21 cellular contexts compared by ENCODE assay signal in the genomic region with DNA sequence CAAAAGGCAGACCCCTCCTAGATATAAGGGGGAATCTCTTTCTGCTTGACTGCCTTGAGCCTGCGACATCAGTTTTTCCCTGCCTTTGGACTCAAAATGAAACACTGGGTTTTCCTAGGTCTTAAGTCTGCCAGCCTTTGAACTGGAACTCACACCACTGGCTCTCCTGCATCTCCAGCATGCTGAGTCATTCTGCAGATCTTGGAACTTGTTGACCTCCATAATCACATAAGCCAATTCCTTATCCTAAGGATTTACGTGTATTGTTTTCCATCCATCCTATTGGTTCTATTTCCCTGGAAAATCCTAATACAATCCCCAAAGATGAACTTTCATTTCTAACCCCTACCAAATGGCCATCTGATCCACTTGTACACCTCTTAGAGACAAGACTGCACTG.
DNase-seq lines count a peak whose midpoint lies in the region; ATAC-seq, FAIRE-seq and TF ChIP-seq lines count a peak whose summit lies in the region.
"Had no signal": no experiment of that assay in that cellular context is flagged by ENCODE, and none has a peak within 500 bp of the region (broad histone marks: within the 10 kb centered on the region; RNA-seq: fewer than 3 reads in every experiment).

No MANE protein-coding gene starts in this region.

- H3K9ac ChIP-seq in astrocyte (ENCODE audit: low read length), result no peak overlapping the region

- no peak overlapping the region for H3K27ac Mint-ChIP-seq in astrocyte (ENCODE audit: unreplicated experiment)
- H3K27ac Mint-ChIP-seq: CD4-positive, CD25-positive, alpha-beta regulatory T cell; HFFc6 had no signal

- H3K4me2 ChIP-seq in astrocyte (ENCODE audit: low read length), result no peak overlapping the region
- H3K4me2 ChIP-seq: PC-9 had no signal

- in situ Hi-C loops in Caki2 (cut with HindIII; ENCODE audit: low pct_unique_long_range_greater_than_20kb, low sequenced_read_pairs), result no loop called here

- H3K27me3 ChIP-seq in MG63, result no peaks in the 10 kb centered on the region
- no peaks in the 10 kb centered on the region for H3K27me3 ChIP-seq in astrocyte (ENCODE audit: insufficient read depth, low read length)

- TF ChIP-seq CTCF in astrocyte (IDR thresholded peaks at IDR 0.05; ENCODE audit: insufficient read depth, low read depth, low read length), result no peak

- peaks cover 4% of the 10 kb centered on the region; the same call in 1 of the 2 replicates for H3K9me3 ChIP-seq in MG63
- H3K9me3 ChIP-seq in astrocyte (ENCODE audit: insufficient read depth, low read depth, low read length), result no peaks in the 10 kb centered on the region

- ATAC-seq in HG02973 (IDR thresholded peaks at IDR 0.05; ENCODE audit: unreplicated experiment) (no peak), GM19328 (IDR thresholded peaks at IDR 0.05; ENCODE audit: unreplicated experiment) (no peak)

- no peaks in the 10 kb centered on the region for H3K27me3 Mint-ChIP-seq in astrocyte (ENCODE audit: low read depth, unreplicated experiment)

- H3K4me3 ChIP-seq in MG63 (no peak overlapping the region), astrocyte (ENCODE audit: insufficient read depth, low read depth, low read length) (no peak overlapping the region)
- H3K4me3 ChIP-seq: PC-9 had no signal

- peaks cover 2% of the 10 kb centered on the region for H3K79me2 ChIP-seq in astrocyte (ENCODE audit: insufficient read depth, low read length)

- H3K4me1 ChIP-seq in astrocyte (ENCODE audit: insufficient read depth, low read length), result peaks cover 13% of the 10 kb centered on the region

- peak; percentile 30 for DNase-seq in Caki2 (ENCODE audit: low read depth)
- peak; percentile 21 for DNase-seq in MG63
- DNase-seq in astrocyte (ENCODE audit: low read depth), result no peak
- peak; percentile 7 for DNase-seq in renal cortical epithelial cell (ENCODE audit: low read depth)
- no peak for DNase-seq in COLO668 (lab: John Stamatoyannopoulos, UW; ENCODE audit: unreplicated experiment)
- DNase-seq in NK-92 (lab: John Stamatoyannopoulos, UW; ENCODE audit: unreplicated experiment), result no peak
- DNase-seq: AML-193; Calu3; CD4-positive, CD25-positive, alpha-beta regulatory T cell; HFFc6; Karpas-422; NCI-H1048; NCI-H1436 treated with DMSO at 0.1 percent for 48 hours; NCI-H2029; NCI-H446; NCI-H69; PC-9 had no signal

- no peaks in the 10 kb centered on the region for H4K20me1 ChIP-seq in astrocyte (ENCODE audit: insufficient read depth, low read length)

- H3K36me3 Mint-ChIP-seq in astrocyte (ENCODE audit: low read depth, unreplicated experiment), result peaks cover 16% of the 10 kb centered on the region

- H2AFZ ChIP-seq in astrocyte (ENCODE audit: low read depth, low read length), result no peak overlapping the region
- H2AFZ ChIP-seq: PC-9 had no signal

- no peak overlapping the region for H3K27ac ChIP-seq in astrocyte (ENCODE audit: low read depth, low read length)
- H3K27ac ChIP-seq: PC-9 had no signal

- H3K4me3 Mint-ChIP-seq in astrocyte (ENCODE audit: unreplicated experiment), result no peak overlapping the region
- H3K4me3 Mint-ChIP-seq: HFFc6 had no signal

- H3K9me3 Mint-ChIP-seq in astrocyte (ENCODE audit: unreplicated experiment), result peaks cover 6% of the 10 kb centered on the region

- H3K36me3 ChIP-seq in MG63 (no peaks in the 10 kb centered on the region; the same call in 1 of the 2 replicates), astrocyte (ENCODE audit: insufficient read depth, low read length) (no peaks in the 10 kb centered on the region)

- peaks cover 11% of the 10 kb centered on the region for H3K4me1 Mint-ChIP-seq in astrocyte (ENCODE audit: low read depth, unreplicated experiment)

- peak; percentile 70 for FAIRE-seq in astrocyte (lab: Jason Lieb, UNC)
- FAIRE-seq: GM12892, GM18507 had no signal

Comparison
In these comparisons a context has a peak if more than half of its experiments do, and no peak if none do; other contexts are left out.
1. DNase-seq: peak in Caki2 (single experiment), MG63 (single experiment) and renal cortical epithelial cell (single experiment); none in astrocyte (single experiment), COLO668 (single experiment) and NK-92 (single experiment).